ENCODE assay signal across 23 cellular contexts in genomic region chr17:60751884-60752283, GRCh38.
DNase-seq lines count a peak whose midpoint lies in the region; ATAC-seq and FAIRE-seq lines count a peak whose summit lies in the region.
"Had no signal": no experiment of that assay in that cellular context is flagged by ENCODE, and none has a peak within 500 bp of the region (broad histone marks: within the 10 kb centered on the region; RNA-seq: fewer than 3 reads in every experiment).

No MANE protein-coding gene starts in this region.

- ATAC-seq in naive B cell (ENCODE audit: low read depth in 2 of 2): no peak
- ATAC-seq: GM12878 had no signal

- no peak overlapping the region for H3K4me3 Mint-ChIP-seq in naive B cell
- H3K4me3 Mint-ChIP-seq: CD14-positive monocyte; CD4-positive, alpha-beta memory T cell; CD4-positive, CD25-positive, alpha-beta regulatory T cell; CD8-positive, alpha-beta memory T cell had no signal

- peak overlapping the region in 4 of 6 donors; percentile 51 to 81 (median 68) for H3K27ac Mint-ChIP-seq in naive B cell
- H3K27ac Mint-ChIP-seq: CD14-positive monocyte; CD4-positive, alpha-beta memory T cell; CD4-positive, CD25-positive, alpha-beta regulatory T cell had no signal

- FAIRE-seq in A204.1 (lab: Jason Lieb, UNC): peak; percentile 47
- FAIRE-seq in endometrium (lab: Jason Lieb, UNC): peak; percentile 65
- FAIRE-seq: GM12878, GM12892, GM18507 had no signal

- H3K36me3 Mint-ChIP-seq in naive B cell: peaks cover 0 to 5% of the 10 kb centered on the region in 2 donors

- H3K9me3 Mint-ChIP-seq in naive B cell: peaks cover 0 to 11% (median 3%) of the 10 kb centered on the region in 7 donors

- peaks cover 5 to 16% (median 15%) of the 10 kb centered on the region in 3 donors for H3K4me1 Mint-ChIP-seq in naive B cell

- DNase-seq in naive B cell (no peak), ureter (ENCODE audit: low spot score) (no peak)
- DNase-seq in activated T-cell treated with anti-CD3 and anti-CD28 coated beads, Interleukin-2, amount 50 U/mL, for 48 hours: no peak
- DNase-seq: ACHN; BE2C; C1 segment of cervical spinal cord; CD4-positive, alpha-beta memory T cell; CD4-positive, CD25-positive, alpha-beta regulatory T cell; CD8-positive, alpha-beta memory T cell; COR-L47; DMS 273 treated with DMSO at 0.1 percent for 48 hours; DMS153; DMS53; DMS79; DND-41; EL; GDM1 had no signal

- no peaks in the 10 kb centered on the region for H3K27me3 Mint-ChIP-seq in naive B cell
- H3K27me3 Mint-ChIP-seq: CD4-positive, alpha-beta memory T cell; CD4-positive, CD25-positive, alpha-beta regulatory T cell; CD8-positive, alpha-beta memory T cell had no signal
